In the genomic region with DNA sequence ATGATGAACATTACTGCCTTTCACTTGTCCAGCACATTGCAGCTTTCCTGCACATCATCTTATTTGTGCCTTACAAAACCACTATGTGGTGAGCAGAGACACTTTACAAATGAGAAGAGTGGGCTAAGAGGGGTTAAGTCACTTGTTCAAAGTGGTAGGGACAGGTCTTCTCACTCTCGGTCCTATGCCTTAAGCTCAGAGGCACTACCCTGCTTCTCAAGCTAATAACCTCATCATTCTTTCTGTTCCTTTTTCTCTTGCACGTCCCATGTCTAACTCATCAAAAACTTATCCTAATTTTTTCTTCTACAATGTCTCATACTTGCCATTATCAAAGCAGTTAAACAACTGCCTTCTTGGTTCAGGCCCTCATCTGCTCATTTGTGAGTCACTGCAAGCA, we compare ENCODE assay signal across 20 cellular contexts. TPM values are rescaled to one million over a fixed set of nuclear protein-coding genes. Genes with fewer than 3 reads are reported as not detected.
DNase-seq lines count a peak whose midpoint lies in the region; ATAC-seq and TF ChIP-seq lines count a peak whose summit lies in the region.
"Had no signal": no experiment of that assay in that cellular context is flagged by ENCODE, and none has a peak within 500 bp of the region (broad histone marks: within the 10 kb centered on the region; RNA-seq: fewer than 3 reads in every experiment).

No MANE protein-coding gene starts in this region.

- H3K9me3 ChIP-seq in Caco-2 (no peaks in the 10 kb centered on the region), OCI-LY3 (ENCODE audit: insufficient read depth, low read length) (no peaks in the 10 kb centered on the region)
- H3K9me3 ChIP-seq: BLaER1 had no signal

- H3K4me1 ChIP-seq in Caco-2 (peaks cover 24% of the 10 kb centered on the region), OCI-LY3 (ENCODE audit: low read length) (peaks cover 12% of the 10 kb centered on the region)
- H3K4me1 ChIP-seq: BLaER1 had no signal

- H3K4me1 Mint-ChIP-seq in Caco-2 (ENCODE audit: low read depth, unreplicated experiment) (peaks cover 19% of the 10 kb centered on the region), endothelial cell (ENCODE audit: unreplicated experiment) (peaks cover 14% of the 10 kb centered on the region)
- H3K4me1 Mint-ChIP-seq in activated naive CD4-positive, alpha-beta T cell treated with anti-CD3 and anti-CD28 coated beads for 36 hours (ENCODE audit: low read depth), result no peaks in the 10 kb centered on the region

- H3K36me3 ChIP-seq in Caco-2 (ENCODE audit: control insufficient read depth, insufficient read depth, low read length) (no peaks in the 10 kb centered on the region), OCI-LY3 (replicated peaks; ENCODE audit: low read depth, low read length) (no peaks in the 10 kb centered on the region)
- H3K36me3 ChIP-seq: BLaER1 had no signal

- no peak for TF ChIP-seq POLR2A in lower leg skin (IDR thresholded peaks at IDR 0.05)

- H3K27me3 ChIP-seq in Caco-2 (replicated peaks; ENCODE audit: control insufficient read depth, insufficient read depth, low read length) (no peaks in the 10 kb centered on the region), OCI-LY3 (ENCODE audit: low read depth, low read length) (peaks cover 2% of the 10 kb centered on the region; the same call in 1 of the 2 replicates)
- H3K27me3 ChIP-seq: BLaER1 had no signal

- H3K79me2 ChIP-seq in OCI-LY3 (ENCODE audit: low read length), result no peaks in the 10 kb centered on the region

- intact Hi-C loops in Caco-2 (cut with micrococcal nuclease; ENCODE audit: unreplicated experiment) (loop anchor here (5.0 kb wide), 1 partner anchor 52 kb away; no protein-coding TSS in a partner anchor), lower leg skin (cut with DNase I; ENCODE audit: low total_unique reads) (no loop called here)
- intact Hi-C loops in activated naive CD4-positive, alpha-beta T cell treated with anti-CD3 and anti-CD28 coated beads for 36 hours (cut with micrococcal nuclease), result no loop called here

- H3K27me3 Mint-ChIP-seq in Caco-2 (ENCODE audit: insufficient read depth, unreplicated experiment) (no peaks in the 10 kb centered on the region), endothelial cell (ENCODE audit: unreplicated experiment) (no peaks in the 10 kb centered on the region)
- peaks cover 4% of the 10 kb centered on the region for H3K27me3 Mint-ChIP-seq in activated naive CD4-positive, alpha-beta T cell treated with anti-CD3 and anti-CD28 coated beads for 36 hours (ENCODE audit: low read depth)

- ATAC-seq in activated naive CD4-positive, alpha-beta T cell treated with anti-CD3 and anti-CD28 coated beads, Interleukin-2, amount 50 U/mL, for 72 hours, result no peak
- ATAC-seq in GM19324 (IDR thresholded peaks at IDR 0.05; ENCODE audit: low FRiP score, unreplicated experiment), result no peak
- ATAC-seq: CD8-positive, alpha-beta T cell; HCT116 had no signal

- CTCF ChIA-PET in Caco-2 (lab: Charles Lee), result interaction anchor here (0.9 kb wide), 1 partner anchor 119 kb away, joined by 3 read pairs; no protein-coding TSS in a partner anchor
- CTCF ChIA-PET in activated naive CD4-positive, alpha-beta T cell treated with anti-CD3 and anti-CD28 coated beads for 36 hours (lab: Charles Lee), result interaction anchor here (1.4 kb wide), 1 partner anchor 47 kb away, joined by 3 read pairs; no protein-coding TSS in a partner anchor

- TF ChIP-seq CTCF in Caco-2 (IDR thresholded peaks at IDR 0.05; ENCODE audit: insufficient read depth in 1 of 2, low read depth in 1 of 2, low read length in 1 of 2, severe bottlenecking in 1 of 2, unreplicated experiment in 1 of 2) (no peak), OCI-LY3 (IDR thresholded peaks at IDR 0.05; ENCODE audit: low read depth, low read length) (no peak), endothelial cell (IDR thresholded peaks at IDR 0.05; ENCODE audit: unreplicated experiment) (no peak), lower leg skin (IDR thresholded peaks at IDR 0.05) (no peak)

- no peak overlapping the region; the same call in 1 of the 2 replicates for H3K9ac ChIP-seq in OCI-LY3 (ENCODE audit: low read length)
- H3K9ac ChIP-seq: BLaER1 had no signal

- no peaks in the 10 kb centered on the region for H3K36me3 Mint-ChIP-seq in Caco-2 (ENCODE audit: insufficient read depth, unreplicated experiment)
- no peaks in the 10 kb centered on the region for H3K36me3 Mint-ChIP-seq in endothelial cell (ENCODE audit: low read depth, unreplicated experiment)
- no peaks in the 10 kb centered on the region for H3K36me3 Mint-ChIP-seq in activated naive CD4-positive, alpha-beta T cell treated with anti-CD3 and anti-CD28 coated beads for 36 hours (ENCODE audit: low read depth)
- no peaks in the 10 kb centered on the region for H3K36me3 Mint-ChIP-seq in activated naive CD4-positive, alpha-beta T cell treated with anti-CD3 and anti-CD28 coated beads, Interleukin-2, amount 50 U/mL, for 72 hours
- H3K36me3 Mint-ChIP-seq: CD14-positive monocyte; CD8-positive, alpha-beta T cell had no signal

- DNase-seq in Caco-2, result no peak
- DNase-seq in endothelial cell (ENCODE audit: low spot score), result no peak
- DNase-seq in lower leg skin (ENCODE audit: low spot score in 2 of 2), result no peak
- no peak for DNase-seq in activated naive CD4-positive, alpha-beta T cell treated with anti-CD3 and anti-CD28 coated beads for 36 hours
- DNase-seq in activated naive CD4-positive, alpha-beta T cell treated with anti-CD3 and anti-CD28 coated beads, Interleukin-2, amount 50 U/mL, for 72 hours (ENCODE audit: low spot score in 2 of 2), result no peak
- DNase-seq: 8988T; CD8-positive, alpha-beta T cell; DMS 273 treated with DMSO at 0.1 percent for 48 hours; DMS53; DND-41; EL; GOT3; H7; HFFc6; IMR-90 had no signal

- BruUV-seq in Caco-2 (replicated peaks; lab: Mats Ljungman, UMichigan), result no TSS peak

- POLR2A ChIA-PET in Caco-2 (lab: Charles Lee), result no interaction called here

- H3K9me3 Mint-ChIP-seq in Caco-2 (ENCODE audit: unreplicated experiment) (no peaks in the 10 kb centered on the region), endothelial cell (ENCODE audit: unreplicated experiment) (no peaks in the 10 kb centered on the region)
- no peaks in the 10 kb centered on the region for H3K9me3 Mint-ChIP-seq in activated naive CD4-positive, alpha-beta T cell treated with anti-CD3 and anti-CD28 coated beads for 36 hours
- no peaks in the 10 kb centered on the region for H3K9me3 Mint-ChIP-seq in activated naive CD4-positive, alpha-beta T cell treated with anti-CD3 and anti-CD28 coated beads, Interleukin-2, amount 50 U/mL, for 72 hours
- H3K9me3 Mint-ChIP-seq: HFFc6 had no signal

- H4K20me1 ChIP-seq in OCI-LY3 (ENCODE audit: insufficient read depth, low read length), result no peaks in the 10 kb centered on the region
- H4K20me1 ChIP-seq: BLaER1 had no signal

- peak overlapping the region; percentile 39; the same call in 1 of the 2 replicates for H2AFZ ChIP-seq in OCI-LY3 (ENCODE audit: low read depth, low read length)

- H3K4me3 Mint-ChIP-seq in Caco-2 (ENCODE audit: unreplicated experiment), result no peak overlapping the region
- H3K4me3 Mint-ChIP-seq in endothelial cell (ENCODE audit: unreplicated experiment), result no peak overlapping the region
- no peak overlapping the region for H3K4me3 Mint-ChIP-seq in activated naive CD4-positive, alpha-beta T cell treated with anti-CD3 and anti-CD28 coated beads for 36 hours
- H3K4me3 Mint-ChIP-seq: CD14-positive monocyte; CD8-positive, alpha-beta T cell; HFFc6 had no signal

- H3K4me3 ChIP-seq in Caco-2 (ENCODE audit: low read depth, low read length), result no peak overlapping the region
- no peak overlapping the region for H3K4me3 ChIP-seq in OCI-LY3 (ENCODE audit: low read length)
- H3K4me3 ChIP-seq in lower leg skin (ENCODE audit: low read depth, poor library complexity, severe bottlenecking), result no peak overlapping the region
- H3K4me3 ChIP-seq: BLaER1 had no signal

- peak overlapping the region; percentile 53 for H3K4me2 ChIP-seq in OCI-LY3 (ENCODE audit: low read length)
- H3K4me2 ChIP-seq: BLaER1 had no signal

- H3K27ac ChIP-seq in OCI-LY3 (ENCODE audit: low read length), result no peak overlapping the region
- H3K27ac ChIP-seq: BLaER1 had no signal

- WGBS in lower leg skin, 2 donors, result 76 to 87% methylated on average over 2 of the region's 2 CpGs

- H3K27ac Mint-ChIP-seq in Caco-2 (ENCODE audit: unreplicated experiment) (peak overlapping the region; percentile 7), endothelial cell (ENCODE audit: unreplicated experiment) (peak overlapping the region; percentile 36)
- H3K27ac Mint-ChIP-seq in activated naive CD4-positive, alpha-beta T cell treated with anti-CD3 and anti-CD28 coated beads for 36 hours, result no peak overlapping the region
- H3K27ac Mint-ChIP-seq in activated naive CD4-positive, alpha-beta T cell treated with anti-CD3 and anti-CD28 coated beads, Interleukin-2, amount 50 U/mL, for 72 hours, result no peak overlapping the region
- H3K27ac Mint-ChIP-seq: CD14-positive monocyte; CD8-positive, alpha-beta T cell; HFFc6 had no signal

RNA-seq across cellular contexts. Expression of gene NCOA1, which starts 21.9 kb away (rescaled TPM):
- total RNA-seq in Caco-2 (2022), result 34.7 and 37.1 TPM in 2 replicates
- 47.4 TPM for total RNA-seq in endothelial cell (ENCODE audit: unreplicated experiment)
- 10 to 100 TPM; 37.9 to 50.1 (median 45.0) TPM for total RNA-seq in lower leg skin
- total RNA-seq in activated naive CD4-positive, alpha-beta T cell treated with anti-CD3 and anti-CD28 coated beads for 36 hours, result 10 to 100 TPM; 14.0 to 15.4 TPM
- total RNA-seq in activated naive CD4-positive, alpha-beta T cell treated with anti-CD3 and anti-CD28 coated beads, Interleukin-2, amount 50 U/mL, for 72 hours, result 10 to 100 TPM; 17.1 to 29.1 TPM

Comparison
In these comparisons a context has a peak if more than half of its experiments do, and no peak if none do; other contexts are left out.
1. H3K27ac Mint-ChIP-seq: peak in Caco-2 (single experiment) and endothelial cell (single experiment); none in activated naive CD4-positive, alpha-beta T cell treated with anti-CD3 and anti-CD28 coated beads for 36 hours (single experiment) and activated naive CD4-positive, alpha-beta T cell treated with anti-CD3 and anti-CD28 coated beads, Interleukin-2, amount 50 U/mL, for 72 hours (0 of 2).